Comparison of ENCODE assay signal across 1 cellular context in genomic region chr2:86105969-86106945, GRCh38.
TF ChIP-seq lines count a peak whose summit lies in the region.

Gene PTCD3 (plus strand): TSS chr2:86106235. CDS start chr2:86106248, 13 bp downstream.

TF ChIP-seq in HepG2, 621 proteins besides CTCF, POLR2A, EP300 and RAD21 (continued from another document and continues in another):
- TF ChIP-seq, protein P1, sequence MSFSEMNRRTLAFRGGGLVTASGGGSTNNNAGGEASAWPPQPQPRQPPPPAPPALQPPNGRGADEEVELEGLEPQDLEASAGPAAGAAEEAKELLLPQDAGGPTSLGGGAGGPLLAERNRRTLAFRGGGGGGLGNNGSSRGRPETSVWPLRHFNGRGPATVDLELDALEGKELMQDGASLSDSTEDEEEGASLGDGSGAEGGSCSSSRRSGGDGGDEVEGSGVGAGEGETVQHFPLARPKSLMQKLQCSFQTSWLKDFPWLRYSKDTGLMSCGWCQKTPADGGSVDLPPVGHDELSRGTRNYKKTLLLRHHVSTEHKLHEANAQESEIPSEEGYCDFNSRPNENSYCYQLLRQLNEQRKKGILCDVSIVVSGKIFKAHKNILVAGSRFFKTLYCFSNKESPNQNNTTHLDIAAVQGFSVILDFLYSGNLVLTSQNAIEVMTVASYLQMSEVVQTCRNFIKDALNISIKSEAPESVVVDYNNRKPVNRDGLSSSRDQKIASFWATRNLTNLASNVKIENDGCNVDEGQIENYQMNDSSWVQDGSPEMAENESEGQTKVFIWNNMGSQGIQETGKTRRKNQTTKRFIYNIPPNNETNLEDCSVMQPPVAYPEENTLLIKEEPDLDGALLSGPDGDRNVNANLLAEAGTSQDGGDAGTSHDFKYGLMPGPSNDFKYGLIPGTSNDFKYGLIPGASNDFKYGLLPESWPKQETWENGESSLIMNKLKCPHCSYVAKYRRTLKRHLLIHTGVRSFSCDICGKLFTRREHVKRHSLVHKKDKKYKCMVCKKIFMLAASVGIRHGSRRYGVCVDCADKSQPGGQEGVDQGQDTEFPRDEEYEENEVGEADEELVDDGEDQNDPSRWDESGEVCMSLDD (CRISPR knock-in tag; IDR thresholded peaks at IDR 0.05; ENCODE audit: borderline replicate concordance) = peak; percentile 34; the same call in 1 of the 2 replicates
- peak; percentile 61 for TF ChIP-seq ATF7-NPFF (CRISPR knock-in tag; IDR thresholded peaks at IDR 0.05; ENCODE audit: low read depth)
- peak; percentile 58; the same call in 1 of the 2 replicates for TF ChIP-seq ZNF563 (CRISPR knock-in tag; IDR thresholded peaks at IDR 0.05)
- TF ChIP-seq ZBTB38 (CRISPR knock-in tag; IDR thresholded peaks at IDR 0.05) = 0 out of 2 replicates have a peak, but pooled peaks have one; percentile 47
- TF ChIP-seq CENPX (CRISPR knock-in tag; IDR thresholded peaks at IDR 0.05) = no peak
- TF ChIP-seq, protein P2, sequence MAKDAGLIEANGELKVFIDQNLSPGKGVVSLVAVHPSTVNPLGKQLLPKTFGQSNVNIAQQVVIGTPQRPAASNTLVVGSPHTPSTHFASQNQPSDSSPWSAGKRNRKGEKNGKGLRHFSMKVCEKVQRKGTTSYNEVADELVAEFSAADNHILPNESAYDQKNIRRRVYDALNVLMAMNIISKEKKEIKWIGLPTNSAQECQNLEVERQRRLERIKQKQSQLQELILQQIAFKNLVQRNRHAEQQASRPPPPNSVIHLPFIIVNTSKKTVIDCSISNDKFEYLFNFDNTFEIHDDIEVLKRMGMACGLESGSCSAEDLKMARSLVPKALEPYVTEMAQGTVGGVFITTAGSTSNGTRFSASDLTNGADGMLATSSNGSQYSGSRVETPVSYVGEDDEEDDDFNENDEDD (CRISPR knock-in tag; IDR thresholded peaks at IDR 0.05; ENCODE audit: borderline replicate concordance) = peak; percentile 47; the same call in 1 of the 2 replicates
- peak; percentile 91 for TF ChIP-seq MYC (CRISPR knock-in tag; IDR thresholded peaks at IDR 0.05; ENCODE audit: borderline replicate concordance)
- 0 out of 2 replicates have a peak, but pooled peaks have one; percentile 21 for TF ChIP-seq MLX (CRISPR knock-in tag; IDR thresholded peaks at IDR 0.05)
- TF ChIP-seq FOSL2 (CRISPR knock-in tag; IDR thresholded peaks at IDR 0.05) = peak; percentile 55
- TF ChIP-seq REST (IDR thresholded peaks at IDR 0.05; ENCODE audit: borderline replicate concordance in 1 of 2, low read depth in 1 of 2, low read length in 2 of 2) = peak in 1 of 2 experiments; percentile 83; a peak in 1 of 4 replicates
- TF ChIP-seq, protein P3, sequence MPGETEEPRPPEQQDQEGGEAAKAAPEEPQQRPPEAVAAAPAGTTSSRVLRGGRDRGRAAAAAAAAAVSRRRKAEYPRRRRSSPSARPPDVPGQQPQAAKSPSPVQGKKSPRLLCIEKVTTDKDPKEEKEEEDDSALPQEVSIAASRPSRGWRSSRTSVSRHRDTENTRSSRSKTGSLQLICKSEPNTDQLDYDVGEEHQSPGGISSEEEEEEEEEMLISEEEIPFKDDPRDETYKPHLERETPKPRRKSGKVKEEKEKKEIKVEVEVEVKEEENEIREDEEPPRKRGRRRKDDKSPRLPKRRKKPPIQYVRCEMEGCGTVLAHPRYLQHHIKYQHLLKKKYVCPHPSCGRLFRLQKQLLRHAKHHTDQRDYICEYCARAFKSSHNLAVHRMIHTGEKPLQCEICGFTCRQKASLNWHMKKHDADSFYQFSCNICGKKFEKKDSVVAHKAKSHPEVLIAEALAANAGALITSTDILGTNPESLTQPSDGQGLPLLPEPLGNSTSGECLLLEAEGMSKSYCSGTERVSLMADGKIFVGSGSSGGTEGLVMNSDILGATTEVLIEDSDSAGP (CRISPR knock-in tag; IDR thresholded peaks at IDR 0.05; ENCODE audit: borderline replicate concordance) = peak; percentile 93
- no peak for TF ChIP-seq BCLAF1 (IDR thresholded peaks at IDR 0.05)
- TF ChIP-seq MEIS2 (CRISPR knock-in tag; IDR thresholded peaks at IDR 0.05) = peak; percentile 59; the same call in 1 of the 2 replicates
- 0 out of 2 replicates have a peak, but pooled peaks have one; percentile 11 for TF ChIP-seq ZFP90 (CRISPR knock-in tag; IDR thresholded peaks at IDR 0.05; ENCODE audit: borderline replicate concordance)
- TF ChIP-seq, protein P4, sequence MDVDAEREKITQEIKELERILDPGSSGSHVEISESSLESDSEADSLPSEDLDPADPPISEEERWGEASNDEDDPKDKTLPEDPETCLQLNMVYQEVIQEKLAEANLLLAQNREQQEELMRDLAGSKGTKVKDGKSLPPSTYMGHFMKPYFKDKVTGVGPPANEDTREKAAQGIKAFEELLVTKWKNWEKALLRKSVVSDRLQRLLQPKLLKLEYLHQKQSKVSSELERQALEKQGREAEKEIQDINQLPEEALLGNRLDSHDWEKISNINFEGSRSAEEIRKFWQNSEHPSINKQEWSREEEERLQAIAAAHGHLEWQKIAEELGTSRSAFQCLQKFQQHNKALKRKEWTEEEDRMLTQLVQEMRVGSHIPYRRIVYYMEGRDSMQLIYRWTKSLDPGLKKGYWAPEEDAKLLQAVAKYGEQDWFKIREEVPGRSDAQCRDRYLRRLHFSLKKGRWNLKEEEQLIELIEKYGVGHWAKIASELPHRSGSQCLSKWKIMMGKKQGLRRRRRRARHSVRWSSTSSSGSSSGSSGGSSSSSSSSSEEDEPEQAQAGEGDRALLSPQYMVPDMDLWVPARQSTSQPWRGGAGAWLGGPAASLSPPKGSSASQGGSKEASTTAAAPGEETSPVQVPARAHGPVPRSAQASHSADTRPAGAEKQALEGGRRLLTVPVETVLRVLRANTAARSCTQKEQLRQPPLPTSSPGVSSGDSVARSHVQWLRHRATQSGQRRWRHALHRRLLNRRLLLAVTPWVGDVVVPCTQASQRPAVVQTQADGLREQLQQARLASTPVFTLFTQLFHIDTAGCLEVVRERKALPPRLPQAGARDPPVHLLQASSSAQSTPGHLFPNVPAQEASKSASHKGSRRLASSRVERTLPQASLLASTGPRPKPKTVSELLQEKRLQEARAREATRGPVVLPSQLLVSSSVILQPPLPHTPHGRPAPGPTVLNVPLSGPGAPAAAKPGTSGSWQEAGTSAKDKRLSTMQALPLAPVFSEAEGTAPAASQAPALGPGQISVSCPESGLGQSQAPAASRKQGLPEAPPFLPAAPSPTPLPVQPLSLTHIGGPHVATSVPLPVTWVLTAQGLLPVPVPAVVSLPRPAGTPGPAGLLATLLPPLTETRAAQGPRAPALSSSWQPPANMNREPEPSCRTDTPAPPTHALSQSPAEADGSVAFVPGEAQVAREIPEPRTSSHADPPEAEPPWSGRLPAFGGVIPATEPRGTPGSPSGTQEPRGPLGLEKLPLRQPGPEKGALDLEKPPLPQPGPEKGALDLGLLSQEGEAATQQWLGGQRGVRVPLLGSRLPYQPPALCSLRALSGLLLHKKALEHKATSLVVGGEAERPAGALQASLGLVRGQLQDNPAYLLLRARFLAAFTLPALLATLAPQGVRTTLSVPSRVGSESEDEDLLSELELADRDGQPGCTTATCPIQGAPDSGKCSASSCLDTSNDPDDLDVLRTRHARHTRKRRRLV (CRISPR knock-in tag; IDR thresholded peaks at IDR 0.05) = no peak
- TF ChIP-seq ZNF652 (CRISPR knock-in tag; IDR thresholded peaks at IDR 0.05; ENCODE audit: borderline replicate concordance, low read depth) = no peak
- no peak for TF ChIP-seq ZNF33A (CRISPR knock-in tag; IDR thresholded peaks at IDR 0.05; ENCODE audit: borderline replicate concordance)
- TF ChIP-seq ZNF770 (CRISPR knock-in tag; IDR thresholded peaks at IDR 0.05) = peak; percentile 54; the same call in 1 of the 2 replicates
- TF ChIP-seq ZBTB20 (CRISPR knock-in tag; IDR thresholded peaks at IDR 0.05; ENCODE audit: borderline replicate concordance, low read depth) = peak; percentile 51; the same call in 1 of the 2 replicates
- TF ChIP-seq AKAP8 (CRISPR knock-in tag; IDR thresholded peaks at IDR 0.05) = peak; percentile 20; the same call in 1 of the 2 replicates
- peak; percentile 77; the same call in 1 of the 2 replicates for TF ChIP-seq ZNF414 (CRISPR knock-in tag; IDR thresholded peaks at IDR 0.05)
- TF ChIP-seq ZNF570 (CRISPR knock-in tag; IDR thresholded peaks at IDR 0.05; ENCODE audit: borderline replicate concordance) = peak; percentile 81; the same call in 1 of the 2 replicates
- TF ChIP-seq ZNF383 (CRISPR knock-in tag; IDR thresholded peaks at IDR 0.05; ENCODE audit: borderline replicate concordance) = peak; percentile 92
- TF ChIP-seq ZNF572 (CRISPR knock-in tag; IDR thresholded peaks at IDR 0.05) = 0 out of 2 replicates have a peak, but pooled peaks have one; percentile 58
- TF ChIP-seq SOX5 (CRISPR knock-in tag; IDR thresholded peaks at IDR 0.05; ENCODE audit: borderline replicate concordance) = peak; percentile 36; the same call in 1 of the 2 replicates
- no peak for TF ChIP-seq CCAR2 (optimal IDR thresholded peaks at IDR 0.05; ENCODE audit: low read depth, low read length)
- TF ChIP-seq MED13 (CRISPR knock-in tag; IDR thresholded peaks at IDR 0.05) = peak; percentile 46; the same call in 1 of the 2 replicates
- 0 out of 2 replicates have a peak, but pooled peaks have one; percentile 26 for TF ChIP-seq ZNF766 (CRISPR knock-in tag; IDR thresholded peaks at IDR 0.05; ENCODE audit: borderline replicate concordance)
- peak; percentile 75; the same call in 1 of the 2 replicates for TF ChIP-seq TMF1 (CRISPR knock-in tag; IDR thresholded peaks at IDR 0.05; ENCODE audit: low read depth)
- TF ChIP-seq, protein P5, sequence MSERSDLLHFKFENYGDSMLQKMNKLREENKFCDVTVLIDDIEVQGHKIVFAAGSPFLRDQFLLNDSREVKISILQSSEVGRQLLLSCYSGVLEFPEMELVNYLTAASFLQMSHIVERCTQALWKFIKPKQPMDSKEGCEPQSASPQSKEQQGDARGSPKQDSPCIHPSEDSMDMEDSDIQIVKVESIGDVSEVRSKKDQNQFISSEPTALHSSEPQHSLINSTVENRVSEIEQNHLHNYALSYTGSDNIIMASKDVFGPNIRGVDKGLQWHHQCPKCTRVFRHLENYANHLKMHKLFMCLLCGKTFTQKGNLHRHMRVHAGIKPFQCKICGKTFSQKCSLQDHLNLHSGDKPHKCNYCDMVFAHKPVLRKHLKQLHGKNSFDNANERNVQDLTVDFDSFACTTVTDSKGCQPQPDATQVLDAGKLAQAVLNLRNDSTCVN (CRISPR knock-in tag; IDR thresholded peaks at IDR 0.05; ENCODE audit: borderline replicate concordance) = peak; percentile 88
